Comparison of ENCODE assay signal across 8 cellular contexts in the genomic region with DNA sequence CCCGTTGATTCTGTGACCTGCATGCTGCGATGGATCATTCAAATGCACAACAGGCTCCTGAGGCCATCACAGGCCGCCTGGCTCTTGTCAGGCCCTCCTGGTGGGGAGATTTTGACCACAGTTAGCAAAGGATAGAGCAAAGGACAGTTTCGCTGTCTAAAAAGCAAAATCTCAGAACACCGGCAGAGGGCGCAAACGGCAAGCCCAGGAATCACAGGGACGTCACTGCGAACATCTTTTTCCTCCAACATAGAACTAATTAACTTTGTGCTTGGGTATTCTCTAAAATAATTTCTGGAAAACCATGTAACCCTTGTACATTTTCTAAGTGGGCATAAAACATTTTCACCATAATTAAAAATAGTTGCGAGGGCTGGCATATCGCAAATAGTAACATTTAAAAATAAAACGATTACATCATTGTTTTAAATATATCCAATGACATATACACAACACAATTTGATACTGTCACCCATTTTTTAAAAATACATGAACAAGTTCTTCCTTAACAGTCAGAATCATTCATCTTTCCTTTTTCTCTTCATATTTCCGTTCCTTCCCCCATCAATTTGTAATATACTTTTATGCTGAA. TPM values are rescaled to one million over a fixed set of nuclear protein-coding genes. Genes with fewer than 3 reads are reported as not detected.
A peak's percentile ranks its signal among the peaks of the same experiment; 100 is the strongest.
DNase-seq lines count a peak whose midpoint lies in the region; ATAC-seq and TF ChIP-seq lines count a peak whose summit lies in the region.

No MANE protein-coding gene starts in this region.

- ATAC-seq in activated CD8-positive, alpha-beta memory T cell treated with anti-CD3 and anti-CD28 coated beads, Interleukin-2, amount 10 ng/mL, durations not matched to agents 7 days and 5 days, result peak; percentile 61
- ATAC-seq in GM19455 (IDR thresholded peaks at IDR 0.05; ENCODE audit: unreplicated experiment), result no peak

- H3K27ac Mint-ChIP-seq in HFFc6, result no peak overlapping the region
- H3K27ac Mint-ChIP-seq in activated CD8-positive, alpha-beta memory T cell treated with anti-CD3 and anti-CD28 coated beads, Interleukin-2, amount 10 ng/mL, durations not matched to agents 7 days and 5 days, result no peak overlapping the region
- H3K27ac Mint-ChIP-seq in endothelial cell (ENCODE audit: unreplicated experiment), result no peak overlapping the region

- no peaks in the 10 kb centered on the region for H3K27me3 ChIP-seq in BE2C

- DNase-seq in BE2C (peak; percentile 50), HFFc6 (peak; percentile 49), NOMO-1 treated with dmso at 0.1 percent for 144 hours (lab: John Stamatoyannopoulos, UW; ENCODE audit: unreplicated experiment) (peak; percentile 66), endothelial cell (ENCODE audit: low spot score) (peak; percentile 73), middle frontal gyrus (ENCODE audit: extremely low spot score, low spot score) (peak; percentile 76)
- DNase-seq in activated CD8-positive, alpha-beta memory T cell treated with anti-CD3 and anti-CD28 coated beads, Interleukin-2, amount 10 ng/mL, durations not matched to agents 7 days and 5 days, result peak; percentile 73
- DNase-seq in stimulated activated CD8-positive, alpha-beta memory T cell treated with anti-CD3 and anti-CD28 coated beads, Interleukin-7, amount 100 ng/mL, for 1 hour (ENCODE audit: low read depth in 2 of 2), result peak; percentile 18 to 34

- no peaks in the 10 kb centered on the region for H3K36me3 ChIP-seq in BE2C

- TF ChIP-seq CTCF in BE2C (IDR thresholded peaks at IDR 0.05; ENCODE audit: low read depth, low read length) (peak; percentile 79), HFFc6 (IDR thresholded peaks at IDR 0.05) (peak; percentile 96), endothelial cell (IDR thresholded peaks at IDR 0.05; ENCODE audit: unreplicated experiment) (peak; percentile 85)

- H3K9me3 Mint-ChIP-seq in HFFc6, result no peaks in the 10 kb centered on the region
- no peaks in the 10 kb centered on the region for H3K9me3 Mint-ChIP-seq in activated CD8-positive, alpha-beta memory T cell treated with anti-CD3 and anti-CD28 coated beads, Interleukin-2, amount 10 ng/mL, durations not matched to agents 7 days and 5 days (ENCODE audit: low read depth)
- no peaks in the 10 kb centered on the region for H3K9me3 Mint-ChIP-seq in endothelial cell (ENCODE audit: unreplicated experiment)

- H3K4me3 ChIP-seq in BE2C (ENCODE audit: low read depth, low read length), result no peak overlapping the region

- no peaks in the 10 kb centered on the region for H3K9me3 ChIP-seq in BE2C

- no peaks in the 10 kb centered on the region for H3K36me3 Mint-ChIP-seq in HFFc6 (ENCODE audit: low read depth)
- no peaks in the 10 kb centered on the region for H3K36me3 Mint-ChIP-seq in activated CD8-positive, alpha-beta memory T cell treated with anti-CD3 and anti-CD28 coated beads, Interleukin-2, amount 10 ng/mL, durations not matched to agents 7 days and 5 days
- no peaks in the 10 kb centered on the region for H3K36me3 Mint-ChIP-seq in endothelial cell (ENCODE audit: low read depth, unreplicated experiment)

- H3K27me3 Mint-ChIP-seq in HFFc6 (ENCODE audit: insufficient read depth) (peaks cover 16% of the 10 kb centered on the region), endothelial cell (ENCODE audit: unreplicated experiment) (peaks cover 3% of the 10 kb centered on the region)
- no peaks in the 10 kb centered on the region for H3K27me3 Mint-ChIP-seq in activated CD8-positive, alpha-beta memory T cell treated with anti-CD3 and anti-CD28 coated beads, Interleukin-2, amount 10 ng/mL, durations not matched to agents 7 days and 5 days

- peaks cover 11% of the 10 kb centered on the region for H3K4me1 Mint-ChIP-seq in HFFc6 (ENCODE audit: low read depth)
- peaks cover 2% of the 10 kb centered on the region for H3K4me1 Mint-ChIP-seq in activated CD8-positive, alpha-beta memory T cell treated with anti-CD3 and anti-CD28 coated beads, Interleukin-2, amount 10 ng/mL, durations not matched to agents 7 days and 5 days
- peaks cover 8% of the 10 kb centered on the region for H3K4me1 Mint-ChIP-seq in endothelial cell (ENCODE audit: unreplicated experiment)

- H3K4me3 Mint-ChIP-seq in HFFc6 (no peak overlapping the region), endothelial cell (ENCODE audit: unreplicated experiment) (no peak overlapping the region)
- no peak overlapping the region for H3K4me3 Mint-ChIP-seq in activated CD8-positive, alpha-beta memory T cell treated with anti-CD3 and anti-CD28 coated beads, Interleukin-2, amount 10 ng/mL, durations not matched to agents 7 days and 5 days

- CTCF ChIA-PET in activated CD8-positive, alpha-beta memory T cell treated with anti-CD3 and anti-CD28 coated beads, Interleukin-2, amount 10 ng/mL, durations not matched to agents 7 days and 5 days (lab: Charles Lee), result interaction anchor here (0.7 to 3.9 kb wide), 14 partner anchors 12 to 286 kb away, joined by 3 to 24 read pairs (median 4); partner anchors contain the start of genes ALDH3A2, B9D1 and MAPK7

- H3K4me1 ChIP-seq in BE2C, result no peaks in the 10 kb centered on the region

RNA-seq across cellular contexts. Expression of gene SLC47A1, which starts 19.7 kb away (rescaled TPM):
- not detected for polyA plus RNA-seq in BE2C (2012; ENCODE audit: insufficient read depth, insufficient read length, low read depth)
- under 1 TPM in 1 of 6 experiments, not detected in 5; 0.14 TPM for total RNA-seq in HFFc6 (2021; fragmentation: NEBNext Ultra II Directional; extraction: Animal tissue kit (Norgen Biotek cat#: 25700))
- under 1 TPM in 1 of 2 experiments, not detected in 1; 0.19 TPM for total RNA-seq in activated CD8-positive, alpha-beta memory T cell treated with anti-CD3 and anti-CD28 coated beads, Interleukin-2, amount 10 ng/mL, durations not matched to agents 7 days and 5 days
- total RNA-seq in endothelial cell (ENCODE audit: unreplicated experiment), result 6.8 TPM

Comparison
In these comparisons a context has a peak if more than half of its experiments do, and no peak if none do; other contexts are left out.
1. DNase-seq: peak in every context shown above with its lines; median percentile 76 in middle frontal gyrus; 73 in activated CD8-positive, alpha-beta memory T cell treated with anti-CD3 and anti-CD28 coated beads, Interleukin-2, amount 10 ng/mL, durations not matched to agents 7 days and 5 days; 73 in endothelial cell; 66 in NOMO-1 treated with dmso at 0.1 percent for 144 hours; 50 in BE2C; 49 in HFFc6; 26 in stimulated activated CD8-positive, alpha-beta memory T cell treated with anti-CD3 and anti-CD28 coated beads, Interleukin-7, amount 100 ng/mL, for 1 hour.